ENCODE assay signal across 22 cellular contexts in the genomic region with DNA sequence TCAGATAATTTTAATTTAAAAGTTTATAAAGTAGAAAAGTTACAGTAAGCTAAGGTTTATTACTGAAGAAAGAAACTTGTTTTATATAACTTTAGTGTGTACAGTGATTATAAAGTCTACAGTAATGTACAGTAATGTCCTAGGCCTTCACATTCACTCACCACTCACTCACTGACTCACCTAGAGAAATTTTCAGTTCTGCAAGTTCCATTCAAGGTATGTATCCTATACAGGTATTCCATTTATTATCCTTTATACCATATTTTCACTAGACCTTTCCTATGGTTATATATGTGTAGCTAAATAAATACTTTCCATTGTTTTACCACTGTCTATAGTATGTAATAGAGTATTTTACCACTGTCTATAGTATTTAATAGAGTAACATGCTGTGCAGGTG. TPM values are rescaled to one million over a fixed set of nuclear protein-coding genes. Genes with fewer than 3 reads are reported as not detected.
"Had no signal": no experiment of that assay in that cellular context is flagged by ENCODE, and none has a peak within 500 bp of the region (broad histone marks: within the 10 kb centered on the region; RNA-seq: fewer than 3 reads in every experiment).

No MANE protein-coding gene starts in this region.

- H3K4me3 ChIP-seq: cardiac muscle cell had no signal

- H3K27ac ChIP-seq: cardiac muscle cell had no signal

- H3K36me3 ChIP-seq: cardiac muscle cell had no signal

- ATAC-seq: activated CD8-positive, alpha-beta T cell treated with anti-CD3 and anti-CD28 coated beads, Interleukin-2, amount 10 ng/mL, durations not matched to agents 7 days and 5 days; PC-3; T-helper 17 cell; WTC11 had no signal

- DNase-seq: activated CD4-positive, alpha-beta T cell treated with anti-CD3 and anti-CD28 coated beads for 48 hours; activated CD4-positive, alpha-beta T cell treated with anti-CD3 and anti-CD28 coated beads, Interleukin-2, amount 50 U/mL, for 4 hours; activated CD4-positive, CD25-positive, alpha-beta regulatory T cell treated with anti-CD3 and anti-CD28 coated beads, Interleukin-2, amount 50 U/mL, for 72 hours; activated CD8-positive, alpha-beta memory T cell treated with anti-CD3 and anti-CD28 coated beads, Interleukin-2, amount 50 U/mL, for 48 hours; activated CD8-positive, alpha-beta T cell treated with anti-CD3 and anti-CD28 coated beads, Interleukin-2, amount 10 ng/mL, durations not matched to agents 7 days and 5 days; activated T-cell treated with anti-CD3 and anti-CD28 coated beads, Interleukin-2, amount 50 U/mL, for 1 hour; aorta; cerebellar nuclear complex; MM.1S; NCI-H1105; NCI-H1436; NCI-H1694 treated with DMSO at 0.1 percent for 48 hours; NCI-H2029 treated with DMSO at 0.1 percent for 48 hours; NCI-H510A treated with DMSO at 0.1 percent for 48 hours; NCI-H69; NK-92 treated with Interleukin-12 subunit alpha and Interleukin-12 subunit beta, amount 100 ng/mL, for 24 hours; PC-3; SIG-M5; T-helper 17 cell; T-helper 9 cell had no signal

- H3K27me3 ChIP-seq: cardiac muscle cell had no signal

RNA-seq across cellular contexts. Expression of gene MME, which starts 33.2 kb away (rescaled TPM):
- total RNA-seq: activated CD8-positive, alpha-beta T cell treated with anti-CD3 and anti-CD28 coated beads, Interleukin-2, amount 10 ng/mL, durations not matched to agents 7 days and 5 days had no signal
